10 cellular contexts compared by ENCODE assay signal in genomic region chr9:33163433-33164137, GRCh38. TPM values are rescaled to one million over a fixed set of nuclear protein-coding genes. Genes with fewer than 3 reads are reported as not detected.
DNase-seq lines count a peak whose midpoint lies in the region; ATAC-seq, FAIRE-seq and TF ChIP-seq lines count a peak whose summit lies in the region.
"Had no signal": no experiment of that assay in that cellular context is flagged by ENCODE, and none has a peak within 500 bp of the region (broad histone marks: within the 10 kb centered on the region; RNA-seq: fewer than 3 reads in every experiment).

No MANE protein-coding gene starts in this region.

- H3K36me3 ChIP-seq in heart right ventricle, result no peaks in the 10 kb centered on the region
- peaks cover 0 to 9% of the 10 kb centered on the region in 2 donors for H3K36me3 ChIP-seq in muscle layer of duodenum (ENCODE audit: control insufficient read depth in 1 of 2, insufficient read depth in 2 of 2, low read length in 2 of 2)
- H3K36me3 ChIP-seq in upper lobe of right lung, result no peaks in the 10 kb centered on the region

- intact Hi-C loops in heart right ventricle (cut with DNase I), result loop anchor here in 1 of 10 donors (10.0 kb wide), 1 partner anchor 59 kb away; no protein-coding TSS in a partner anchor
- intact Hi-C loops in left ventricle myocardium superior (cut with micrococcal nuclease), result loop anchor here (10.0 kb wide), 1 partner anchor 79 kb away; no protein-coding TSS in a partner anchor
- intact Hi-C loops in upper lobe of right lung (cut with DNase I), result no loop called here

- H3K27me3 ChIP-seq in heart right ventricle (no peaks in the 10 kb centered on the region), muscle layer of duodenum (ENCODE audit: low read depth, low read length) (no peaks in the 10 kb centered on the region), upper lobe of right lung (no peaks in the 10 kb centered on the region)

- H3K27ac Mint-ChIP-seq in brain, result peak overlapping the region in 3 of 5 experiments; percentile 62 to 89 (median 85)

- H3K27me3 Mint-ChIP-seq in brain, result peaks cover 2% of the 10 kb centered on the region

- peaks cover 78% of the 10 kb centered on the region for H3K4me1 Mint-ChIP-seq in brain

- DNase-seq in heart right ventricle, result no peak
- DNase-seq in left ventricle myocardium superior, result no peak
- no peak for DNase-seq in upper lobe of right lung
- DNase-seq in urothelium cell line (ENCODE audit: low spot score), result no peak
- no peak for DNase-seq in SW480 (ENCODE audit: low spot score)
- DNase-seq: activated CD4-positive, alpha-beta T cell treated with anti-CD3 and anti-CD28 coated beads, Interleukin-2, amount 50 U/mL, for 4 hours; NCI-H1436 treated with DMSO at 0.1 percent for 48 hours had no signal

- TF ChIP-seq CTCF in heart right ventricle (IDR thresholded peaks at IDR 0.05) (no peak), brain (conservative IDR thresholded peaks at IDR 0.05) (no peak), upper lobe of right lung (IDR thresholded peaks at IDR 0.05) (no peak)

- H3K27ac ChIP-seq in heart right ventricle, result peak overlapping the region; percentile 92 to 100 (median 100)
- peak overlapping the region; percentile 88 for H3K27ac ChIP-seq in muscle layer of duodenum (ENCODE audit: low read length)
- H3K27ac ChIP-seq in upper lobe of right lung, result peak overlapping the region; percentile 97

- FAIRE-seq in urothelium cell line (lab: Jason Lieb, UNC), result no peak

- H3K9me3 ChIP-seq in heart right ventricle, result no peaks in the 10 kb centered on the region
- H3K9me3 ChIP-seq in muscle layer of duodenum (ENCODE audit: control insufficient read depth in 1 of 2, low read length in 2 of 2), result no peaks in the 10 kb centered on the region
- H3K9me3 ChIP-seq in upper lobe of right lung, result no peaks in the 10 kb centered on the region

- H3K4me3 ChIP-seq in heart right ventricle, result peak overlapping the region in 9 of 10 donors; percentile 74 to 100 (median 96)
- peak overlapping the region; percentile 24 to 84 for H3K4me3 ChIP-seq in muscle layer of duodenum (ENCODE audit: low read depth in 1 of 2, low read length in 2 of 2)
- peak overlapping the region; percentile 93 for H3K4me3 ChIP-seq in upper lobe of right lung

- H3K4me1 ChIP-seq in heart right ventricle (peaks cover 40 to 89% (median 80%) of the 10 kb centered on the region in 9 donors), muscle layer of duodenum (ENCODE audit: control insufficient read depth in 1 of 2, insufficient read depth in 2 of 2, low read length in 2 of 2) (peaks cover 55 to 80% of the 10 kb centered on the region in 2 donors), upper lobe of right lung (peaks cover 79% of the 10 kb centered on the region)

- WGBS in heart right ventricle, 2 donors, result 66 to 74% methylated on average over 8 of the region's 8 CpGs

- peak overlapping the region in 4 of 5 experiments; percentile 44 to 86 (median 66) for H3K4me3 Mint-ChIP-seq in brain

- H3K36me3 Mint-ChIP-seq in brain, result no peaks in the 10 kb centered on the region

- no peaks in the 10 kb centered on the region for H3K9me3 Mint-ChIP-seq in brain

- no peak for ATAC-seq in heart right ventricle
- ATAC-seq in left ventricle myocardium superior, result no peak
- no peak for ATAC-seq in upper lobe of right lung
- no peak for ATAC-seq in GM18498 (IDR thresholded peaks at IDR 0.05; ENCODE audit: unreplicated experiment)

RNA-seq across cellular contexts. Expression of gene B4GALT1, which starts 3.6 kb away (rescaled TPM):
- total RNA-seq in heart right ventricle (100 to 1,000 TPM in 1 of 10 donors, 10 to 100 TPM in 9; 30.0 to 117 (median 43.1) TPM), left ventricle myocardium superior (42.5 TPM), upper lobe of right lung (80.1 TPM)
- polyA plus RNA-seq in heart right ventricle (10 to 100 TPM; 14.8 to 29.0 TPM), brain (ENCODE audit: insufficient read depth, low read depth, low replicate concordance) (16.7 TPM)
